1 cellular context compared by ENCODE assay signal in genomic region chr15:66945286-66945685, GRCh38.
TF ChIP-seq lines count a peak whose summit lies in the region.

No MANE protein-coding gene starts in this region.

TF ChIP-seq in A549, 52 proteins besides CTCF, POLR2A, EP300 and RAD21 (continued from another document):
- TF ChIP-seq ELK1 (IDR thresholded peaks at IDR 0.05; ENCODE audit: low read depth, low read length) (no peak), CHD2 (IDR thresholded peaks at IDR 0.05; ENCODE audit: low read length, partially characterized antibody) (no peak), MAX (IDR thresholded peaks at IDR 0.05) (no peak), ESRRA (IDR thresholded peaks at IDR 0.05; ENCODE audit: borderline replicate concordance, low read length) (no peak), REST (IDR thresholded peaks at IDR 0.05) (no peak)
